Comparison of ENCODE assay signal across 15 cellular contexts in the genomic region with DNA sequence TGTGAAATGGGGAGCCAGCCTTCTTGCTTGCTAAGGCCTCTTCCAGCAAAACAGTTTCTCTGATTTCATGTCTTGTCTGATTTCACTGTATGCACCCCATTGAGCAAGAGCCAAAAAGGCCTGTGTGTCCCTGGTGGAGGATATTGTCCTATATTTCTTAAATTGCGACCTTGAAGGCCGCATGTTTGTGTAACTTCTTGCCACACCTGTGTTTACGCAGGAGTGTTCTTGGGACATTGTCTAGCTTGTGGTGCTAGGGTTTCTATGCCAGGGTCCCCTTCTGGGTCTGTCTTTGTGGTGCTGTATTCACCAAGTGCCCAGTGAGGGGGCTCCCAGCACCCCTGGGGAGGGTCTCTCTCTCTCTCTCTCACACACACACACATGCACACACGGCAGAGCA. TPM values are rescaled to one million over a fixed set of nuclear protein-coding genes. Genes with fewer than 3 reads are reported as not detected.
"Had no signal": no experiment of that assay in that cellular context is flagged by ENCODE, and none has a peak within 500 bp of the region (broad histone marks: within the 10 kb centered on the region; RNA-seq: fewer than 3 reads in every experiment).

No MANE protein-coding gene starts in this region.

RNA-seq across cellular contexts. Expression of a gene that starts 6.8 kb away (rescaled TPM):
- total RNA-seq: activated B cell treated with CpG ODN at 0.5 μM for 24 hours; activated CD4-positive, alpha-beta memory T cell treated with anti-CD3 and anti-CD28 coated beads for 36 hours; activated CD4-positive, alpha-beta memory T cell treated with anti-CD3 and anti-CD28 coated beads, Interleukin-2, amount 10 ng/mL, durations not matched to agents 7 days and 5 days; activated CD4-positive, alpha-beta T cell treated with anti-CD3 and anti-CD28 coated beads for 36 hours; activated CD4-positive, alpha-beta T cell treated with anti-CD3 and anti-CD28 coated beads, Interleukin-2, amount 10 ng/mL, durations not matched to agents 24 days and 14 days; activated CD4-positive, alpha-beta T cell treated with anti-CD3 and anti-CD28 coated beads, Interleukin-2, amount 10 ng/mL, durations not matched to agents 7 days and 5 days; activated CD8-positive, alpha-beta memory T cell treated with anti-CD3 and anti-CD28 coated beads for 36 hours; activated CD8-positive, alpha-beta memory T cell treated with anti-CD3 and anti-CD28 coated beads, Interleukin-2, amount 10 ng/mL, durations not matched to agents 7 days and 5 days; activated CD8-positive, alpha-beta T cell treated with anti-CD3 and anti-CD28 coated beads for 36 hours; activated CD8-positive, alpha-beta T cell treated with anti-CD3 and anti-CD28 coated beads, Interleukin-2, amount 10 ng/mL, durations not matched to agents 7 days and 5 days; T-cell; T-helper 1 cell treated with Interleukin-12 subunit alpha and Interleukin-12 subunit beta and Interleukin-4 antibody, amounts not matched to agents 30 ng/mL and 1 ng/mL, for 36 hours; T-helper 17 cell; T-helper 2 cell treated with Interferon-gamma antibody and Interleukin-4, amounts not matched to agents 100 ng/mL and 5 ng/mL, for 36 hours; WTC11 had no signal
